Comparison of ENCODE assay signal across 8 cellular contexts in the genomic region with DNA sequence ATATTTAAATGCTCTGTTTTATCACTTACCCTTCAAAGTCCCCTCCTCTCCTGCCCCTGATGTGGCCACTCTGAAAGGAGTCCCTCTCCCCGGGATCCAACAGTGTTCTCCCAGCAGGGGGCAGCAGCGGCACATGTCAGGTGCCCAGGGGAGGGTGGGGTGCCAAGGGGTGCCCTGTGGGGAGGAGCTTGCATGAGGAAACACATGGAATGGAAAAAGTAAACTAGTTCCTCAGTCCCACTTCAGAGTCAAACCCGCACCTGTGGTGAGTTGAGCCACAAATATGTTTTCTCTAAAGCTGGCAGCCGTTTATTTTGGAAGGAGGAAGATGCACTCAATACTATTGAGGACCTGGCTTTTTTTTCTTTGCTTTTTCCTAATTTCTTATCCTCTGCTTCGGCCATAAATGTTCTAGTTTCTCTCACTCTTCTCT. TPM values are rescaled to one million over a fixed set of nuclear protein-coding genes. Genes with fewer than 3 reads are reported as not detected.
A peak's percentile ranks its signal among the peaks of the same experiment; 100 is the strongest.
DNase-seq lines count a peak whose midpoint lies in the region; ATAC-seq and TF ChIP-seq lines count a peak whose summit lies in the region.

No MANE protein-coding gene starts in this region.

- H3K4me3 ChIP-seq in LNCaP clone FGC (ENCODE audit: low read depth, low read length) (no peak overlapping the region), esophagus squamous epithelium (no peak overlapping the region)

- H3K27ac Mint-ChIP-seq in natural killer cell: peak overlapping the region; percentile 83 to 88

- H3K9me3 ChIP-seq in esophagus squamous epithelium: no peaks in the 10 kb centered on the region

- intact Hi-C loops in esophagus squamous epithelium (cut with DNase I): loop anchor here (5.0 kb wide), 1 partner anchor 78 kb away; no protein-coding TSS in a partner anchor
- intact Hi-C loops in natural killer cell (cut with micrococcal nuclease): loop anchor here (1.0 kb wide), 2 partner anchors 23 to 76 kb away; no protein-coding TSS in a partner anchor

- peaks cover 33% of the 10 kb centered on the region for H3K4me1 Mint-ChIP-seq in activated T-cell treated with anti-CD3 and anti-CD28 coated beads, Interleukin-2, amount 50 U/mL, for 4 hours (ENCODE audit: low read depth)
- H3K4me1 Mint-ChIP-seq in natural killer cell: peaks cover 43 to 45% of the 10 kb centered on the region in 2 donors

- no peak for TF ChIP-seq POLR2A in esophagus squamous epithelium (IDR thresholded peaks at IDR 0.05)

- no peaks in the 10 kb centered on the region for H3K36me3 Mint-ChIP-seq in activated T-cell treated with anti-CD3 and anti-CD28 coated beads, Interleukin-2, amount 50 U/mL, for 4 hours (ENCODE audit: insufficient read depth)
- no peaks in the 10 kb centered on the region for H3K36me3 Mint-ChIP-seq in natural killer cell

- peak overlapping the region in 3 of 4 donors; percentile 16 to 79 (median 40) for H3K27ac ChIP-seq in esophagus squamous epithelium

- WGBS in esophagus squamous epithelium, 2 donors: 9 to 12% methylated on average over 5 of the region's 5 CpGs

- H3K27me3 ChIP-seq in esophagus squamous epithelium: peaks cover 0 to 10% (median 0%) of the 10 kb centered on the region in 4 donors

- DNase-seq in COLO829 (ENCODE audit: low spot score): peak; percentile 48
- peak; percentile 19 for DNase-seq in LNCaP clone FGC (ENCODE audit: low read depth)
- DNase-seq in RKO (ENCODE audit: low spot score): peak; percentile 83
- DNase-seq in activated T-cell treated with anti-CD3 and anti-CD28 coated beads, Interleukin-2, amount 50 U/mL, for 4 hours: peak; percentile 98
- DNase-seq in esophagus squamous epithelium (lab: John Stamatoyannopoulos, UW): peak; percentile 70
- peak; percentile 88 for DNase-seq in natural killer cell
- DNase-seq in stimulated activated naive CD4-positive, alpha-beta T cell (lab: John Stamatoyannopoulos, UW): peak; percentile 78 to 92 (median 90)

- H3K36me3 ChIP-seq in esophagus squamous epithelium: no peaks in the 10 kb centered on the region

- ATAC-seq in GM21447 (IDR thresholded peaks at IDR 0.05; ENCODE audit: unreplicated experiment): peak; percentile 86
- peak; percentile 92 to 97 for ATAC-seq in activated T-cell treated with anti-CD3 and anti-CD28 coated beads, Interleukin-2, amount 50 U/mL, for 4 hours
- peak; percentile 86 to 96 (median 88) for ATAC-seq in natural killer cell

- TF ChIP-seq CTCF in LNCaP clone FGC (IDR thresholded peaks at IDR 0.05; ENCODE audit: control insufficient read depth, extremely low read depth, insufficient read depth) (peak; percentile 81), esophagus squamous epithelium (IDR thresholded peaks at IDR 0.05) (peak; percentile 88 to 94 (median 91)), natural killer cell (IDR thresholded peaks at IDR 0.05) (peak; percentile 99)

- no peak overlapping the region for H3K4me3 Mint-ChIP-seq in activated T-cell treated with anti-CD3 and anti-CD28 coated beads, Interleukin-2, amount 50 U/mL, for 4 hours
- H3K4me3 Mint-ChIP-seq in natural killer cell: peak overlapping the region; percentile 76

- no peaks in the 10 kb centered on the region for H3K9me3 Mint-ChIP-seq in activated T-cell treated with anti-CD3 and anti-CD28 coated beads, Interleukin-2, amount 50 U/mL, for 4 hours
- H3K9me3 Mint-ChIP-seq in natural killer cell: no peaks in the 10 kb centered on the region

- peaks cover 0 to 37% (median 24%) of the 10 kb centered on the region in 3 donors for H3K4me1 ChIP-seq in esophagus squamous epithelium

- H3K27me3 Mint-ChIP-seq in activated T-cell treated with anti-CD3 and anti-CD28 coated beads, Interleukin-2, amount 50 U/mL, for 4 hours (ENCODE audit: low read depth): no peaks in the 10 kb centered on the region
- H3K27me3 Mint-ChIP-seq in natural killer cell (ENCODE audit: low read depth in 2 of 2): no peaks in the 10 kb centered on the region

RNA-seq across cellular contexts. Expression of a gene that starts 30.1 kb away (rescaled TPM):
- 10 to 100 TPM; 16.2 to 18.5 (median 18.5) TPM for total RNA-seq in activated T-cell treated with anti-CD3 and anti-CD28 coated beads, Interleukin-2, amount 50 U/mL, for 4 hours
- total RNA-seq in esophagus squamous epithelium (1 to 10 TPM in 1 of 4 donors, under 1 TPM in 2, not detected in 1; 0.18 to 4.8 (median 0.70) TPM), natural killer cell (10 to 100 TPM; 32.5 to 56.3 (median 56.2) TPM)

RNA-seq across cellular contexts. Expression of a gene that starts 40.9 kb away (rescaled TPM):
- total RNA-seq in activated T-cell treated with anti-CD3 and anti-CD28 coated beads, Interleukin-2, amount 50 U/mL, for 4 hours: 10 to 100 TPM; 20.3 to 21.4 (median 21.4) TPM
- total RNA-seq in esophagus squamous epithelium (10 to 100 TPM in 3 of 4 donors, 1 to 10 TPM in 1; 6.6 to 19.9 (median 12.9) TPM), natural killer cell (1 to 10 TPM; 3.2 to 7.9 (median 7.8) TPM)

RNA-seq across cellular contexts. Expression of a gene that starts 41.0 kb away (rescaled TPM):
- 10 to 100 TPM; 21.5 to 27.1 (median 22.9) TPM for total RNA-seq in activated T-cell treated with anti-CD3 and anti-CD28 coated beads, Interleukin-2, amount 50 U/mL, for 4 hours
- total RNA-seq in esophagus squamous epithelium (10 to 100 TPM in 1 of 4 donors, 1 to 10 TPM in 3; 2.5 to 12.6 (median 5.5) TPM), natural killer cell (10 to 100 TPM; 13.5 to 16.2 (median 14.7) TPM)

Comparison
In these comparisons a context has a peak if more than half of its experiments do, and no peak if none do; other contexts are left out.
1. DNase-seq: peak in every context shown above with its lines; median percentile 98 in activated T-cell treated with anti-CD3 and anti-CD28 coated beads, Interleukin-2, amount 50 U/mL, for 4 hours; 90 in stimulated activated naive CD4-positive, alpha-beta T cell; 88 in natural killer cell; 83 in RKO; 70 in esophagus squamous epithelium; 48 in COLO829; 19 in LNCaP clone FGC.